Comparison of ENCODE assay signal across 36 cellular contexts in the genomic region with DNA sequence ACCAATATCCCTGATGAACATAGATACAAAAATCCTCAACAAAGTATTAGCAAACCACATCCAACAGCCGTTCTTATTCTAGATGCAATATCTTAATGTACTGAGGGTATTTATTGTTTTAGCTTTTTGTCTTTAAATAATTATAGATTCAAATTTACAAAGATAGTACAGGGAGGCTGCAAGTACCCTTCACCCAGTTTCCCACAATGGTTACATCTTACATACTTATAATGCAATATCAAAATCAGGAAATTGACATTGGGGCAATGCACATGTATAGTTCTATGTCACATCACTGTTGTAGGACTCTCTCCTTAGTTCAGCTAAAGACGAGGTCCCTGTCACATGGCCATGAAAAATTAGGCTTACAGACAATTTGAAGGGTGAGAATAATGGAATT.
"Had no signal": no experiment of that assay in that cellular context is flagged by ENCODE, and none has a peak within 500 bp of the region (broad histone marks: within the 10 kb centered on the region; RNA-seq: fewer than 3 reads in every experiment).

No MANE protein-coding gene starts in this region.

- DNase-seq: Karpas-422, Kasumi-1, MG63, MM.1S, MV-4-11, NCI-H1048, NCI-H1092, NCI-H1092 treated with DMSO at 0.1 percent for 48 hours, NCI-H1105, NCI-H1105 treated with DMSO at 0.1 percent for 48 hours, NCI-H1417, NCI-H1417 treated with DMSO at 0.1 percent for 48 hours, NCI-H1436, NCI-H1436 treated with DMSO at 0.1 percent for 48 hours, NCI-H146, NCI-H1694, NCI-H187, NCI-H187 treated with DMSO at 0.1 percent for 48 hours, NCI-H1930, NCI-H2029, NCI-H2029 treated with DMSO at 0.1 percent for 48 hours, NCI-H2081, NCI-H2081 treated with DMSO at 0.1 percent for 48 hours, NCI-H2107, NCI-H2171, NCI-H2171 treated with DMSO at 0.1 percent for 48 hours, NCI-H2227 treated with DMSO at 0.1 percent for 48 hours, NCI-H226, NCI-H345, NCI-H446, NCI-H446 treated with DMSO at 0.1 percent for 48 hours, NCI-H510A, NCI-H510A treated with DMSO at 0.1 percent for 48 hours, NCI-H524, NCI-H524 treated with DMSO at 0.1 percent for 48 hours, NCI-H526 had no signal

- H3K4me3 ChIP-seq: MG63 had no signal

- H3K36me3 ChIP-seq: MG63 had no signal

- H3K27me3 ChIP-seq: MG63 had no signal
